In the genomic region with DNA sequence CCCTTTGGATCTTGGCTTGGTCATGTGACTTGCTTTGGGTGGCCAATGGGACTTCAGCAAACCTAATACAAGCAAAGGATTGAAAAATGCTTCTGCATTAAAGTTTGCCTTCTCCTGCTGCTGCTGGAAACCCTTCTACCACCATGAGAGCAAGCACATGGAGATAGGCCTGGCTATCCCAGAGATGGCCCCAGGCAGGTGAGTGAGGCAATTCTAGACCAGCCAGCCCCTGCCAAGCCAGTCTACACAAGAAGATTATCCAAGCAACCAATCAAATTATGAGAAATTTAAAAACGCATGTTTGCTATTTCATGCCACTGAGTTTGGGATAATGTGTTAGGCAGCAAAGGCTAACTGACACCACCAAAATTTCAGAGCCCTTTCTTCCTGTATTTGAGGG, we compare ENCODE assay signal across 5 cellular contexts.
"Had no signal": no experiment of that assay in that cellular context is flagged by ENCODE, and none has a peak within 500 bp of the region (broad histone marks: within the 10 kb centered on the region; RNA-seq: fewer than 3 reads in every experiment).

No MANE protein-coding gene starts in this region.

- H3K27ac ChIP-seq: HL-60 had no signal

- DNase-seq: IMR-90, KBM-7 had no signal

- ATAC-seq: HepG2, K562 had no signal

- H3K4me3 ChIP-seq: K562 had no signal
